In the genomic region with DNA sequence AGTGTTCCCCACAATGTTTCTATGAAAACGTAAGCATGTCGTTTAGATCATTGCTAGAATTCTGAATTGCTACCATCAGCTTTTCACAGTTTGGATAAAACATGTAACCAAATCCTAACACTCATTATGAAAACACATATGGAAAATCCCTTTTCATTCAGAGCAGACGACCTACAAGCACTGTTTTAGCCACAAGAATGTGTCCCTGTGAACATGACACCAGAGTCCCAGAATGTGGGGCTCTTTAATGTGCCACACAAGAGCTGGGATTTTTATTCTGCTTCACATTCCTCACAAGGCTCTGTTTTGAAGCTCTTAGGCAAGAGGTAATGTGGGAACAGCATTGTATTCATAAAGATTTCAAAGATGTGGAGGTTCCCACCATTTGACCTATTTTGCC, we compare ENCODE assay signal across 14 cellular contexts.
DNase-seq lines count a peak whose midpoint lies in the region; ATAC-seq and TF ChIP-seq lines count a peak whose summit lies in the region.
"Had no signal": no experiment of that assay in that cellular context is flagged by ENCODE, and none has a peak within 500 bp of the region (broad histone marks: within the 10 kb centered on the region; RNA-seq: fewer than 3 reads in every experiment).

No MANE protein-coding gene starts in this region.

- ATAC-seq in GM18868 (IDR thresholded peaks at IDR 0.05; ENCODE audit: unreplicated experiment) (peak; percentile 90), Panc1 (no peak)
- ATAC-seq: activated CD8-positive, alpha-beta T cell treated with anti-CD3 and anti-CD28 coated beads, Interleukin-2, amount 10 ng/mL, durations not matched to agents 7 days and 5 days; left lung; T-helper 17 cell had no signal

- in situ Hi-C loops in Panc1 (cut with HindIII; ENCODE audit: low pct_unique_long_range_greater_than_20kb, low sequenced_read_pairs), result no loop called here

- POLR2A ChIA-PET in Panc1 (lab: Charles Lee), result no interaction called here

- H3K27me3 ChIP-seq in Panc1 (ENCODE audit: control insufficient read depth, insufficient read depth, low read length) (no peaks in the 10 kb centered on the region), esophagus squamous epithelium (no peaks in the 10 kb centered on the region), thyroid gland (no peaks in the 10 kb centered on the region)
- H3K27me3 ChIP-seq: BLaER1, left lung, neutrophil had no signal

- H3K36me3 ChIP-seq in Panc1 (ENCODE audit: control insufficient read depth, insufficient read depth, low read length) (no peaks in the 10 kb centered on the region), esophagus squamous epithelium (no peaks in the 10 kb centered on the region), thyroid gland (no peaks in the 10 kb centered on the region)
- H3K36me3 ChIP-seq: BLaER1, left lung, neutrophil had no signal

- H3K9me3 ChIP-seq in Panc1 (ENCODE audit: control insufficient read depth, insufficient read depth, low read depth, low read length), result no peaks in the 10 kb centered on the region
- H3K9me3 ChIP-seq in esophagus squamous epithelium, result no peaks in the 10 kb centered on the region
- no peaks in the 10 kb centered on the region for H3K9me3 ChIP-seq in thyroid gland
- H3K9me3 ChIP-seq: BLaER1, left lung, neutrophil had no signal

- DNase-seq in AG08396 (ENCODE audit: low spot score) (peak; percentile 14), Panc1 (ENCODE audit: low read depth, low spot score) (no peak), islet precursor cell (peak; percentile 65), esophagus squamous epithelium (lab: John Stamatoyannopoulos, UW) (no peak), UCSD-AML1 (lab: John Stamatoyannopoulos, UW; ENCODE audit: unreplicated experiment) (no peak), NCI-H774 (lab: John Stamatoyannopoulos, UW) (no peak), thyroid gland (no peak)
- DNase-seq: activated CD8-positive, alpha-beta T cell treated with anti-CD3 and anti-CD28 coated beads, Interleukin-2, amount 10 ng/mL, durations not matched to agents 7 days and 5 days; left lung; NCI-H187 treated with DMSO at 0.1 percent for 48 hours; T-helper 17 cell had no signal

- peak overlapping the region; percentile 30; the same call in 1 of the 2 replicates for H3K27ac ChIP-seq in Panc1 (ENCODE audit: low read length)
- no peak overlapping the region for H3K27ac ChIP-seq in esophagus squamous epithelium
- H3K27ac ChIP-seq in thyroid gland, result no peak overlapping the region
- H3K27ac ChIP-seq: BLaER1, left lung, neutrophil had no signal

- H3K4me1 ChIP-seq in Panc1 (ENCODE audit: control insufficient read depth, insufficient read depth, low read length), result 0 out of 2 replicates have a peak, but pooled peaks cover 3% of the 10 kb centered on the region
- H3K4me1 ChIP-seq in esophagus squamous epithelium, result peaks cover 0 to 24% (median 4%) of the 10 kb centered on the region in 3 donors
- H3K4me1 ChIP-seq in thyroid gland, result peaks cover 0 to 1% of the 10 kb centered on the region in 2 donors
- H3K4me1 ChIP-seq: BLaER1 had no signal

- intact Hi-C loops in Panc1 (cut with micrococcal nuclease; ENCODE audit: unreplicated experiment), result no loop called here
- intact Hi-C loops in esophagus squamous epithelium (cut with DNase I), result no loop called here
- intact Hi-C loops in thyroid gland (cut with DNase I), result no loop called here

- WGBS in esophagus squamous epithelium, 2 donors, result 48 to 60% methylated on average over 3 of the region's 3 CpGs
- 66 to 69% methylated on average over 3 of the region's 3 CpGs for WGBS in thyroid gland, 2 donors

- no TSS peak for BruUV-seq in Panc1 (replicated peaks; lab: Mats Ljungman, UMichigan)

- TF ChIP-seq CTCF in Panc1 (IDR thresholded peaks at IDR 0.05) (no peak), esophagus squamous epithelium (IDR thresholded peaks at IDR 0.05) (no peak), thyroid gland (IDR thresholded peaks at IDR 0.05) (no peak)

- no peak overlapping the region; a peak in 1 of 4 replicates for H3K4me3 ChIP-seq in Panc1 (ENCODE audit: low read depth in 2 of 2, low read length in 2 of 2)
- H3K4me3 ChIP-seq in esophagus squamous epithelium, result no peak overlapping the region
- H3K4me3 ChIP-seq in thyroid gland (replicated peaks in 1 of 3), result no peak overlapping the region
- H3K4me3 ChIP-seq: BLaER1, left lung had no signal

- TF ChIP-seq POLR2A in esophagus squamous epithelium (IDR thresholded peaks at IDR 0.05) (no peak), thyroid gland (IDR thresholded peaks at IDR 0.05) (no peak)

- CTCF ChIA-PET in Panc1 (lab: Charles Lee), result no interaction called here

Comparison
In these comparisons a context has a peak if more than half of its experiments do, and no peak if none do; other contexts are left out.
1. DNase-seq: peak in AG08396 (single experiment) and islet precursor cell (single experiment); none in Panc1 (single experiment), esophagus squamous epithelium (single experiment), UCSD-AML1 (single experiment), NCI-H774 (single experiment) and thyroid gland (0 of 2).